ENCODE assay signal across 17 cellular contexts in genomic region chr4:187171731-187172339, GRCh38.
A peak's percentile ranks its signal among the peaks of the same experiment; 100 is the strongest.
DNase-seq lines count a peak whose midpoint lies in the region; ATAC-seq and TF ChIP-seq lines count a peak whose summit lies in the region.
"Had no signal": no experiment of that assay in that cellular context is flagged by ENCODE, and none has a peak within 500 bp of the region (broad histone marks: within the 10 kb centered on the region; RNA-seq: fewer than 3 reads in every experiment).

No MANE protein-coding gene starts in this region.

- no peaks in the 10 kb centered on the region for H3K27me3 ChIP-seq in HCT116 (ENCODE audit: insufficient read depth, low read length)
- H3K27me3 ChIP-seq in mesendoderm (ENCODE audit: insufficient read depth, low read length, poor library complexity), result no peaks in the 10 kb centered on the region

- no peak overlapping the region for H2BK120ac ChIP-seq in mesendoderm (ENCODE audit: low read depth, low read length)

- intact Hi-C loops in HCT116 (cut with micrococcal nuclease), result no loop called here
- intact Hi-C loops in lower leg skin (cut with DNase I; ENCODE audit: low total_unique reads), result no loop called here

- RAD21 ChIA-PET in HCT116 (lab: Charles Lee; ENCODE audit: low non-redundant PET in 1 of 2, low total read pairs in 2 of 2, uncharacterized antibody in 2 of 2, unreplicated experiment in 2 of 2), result no interaction called here

- CTCF ChIA-PET in HCT116 (lab: Charles Lee), result no interaction called here

- peak overlapping the region; percentile 48 for H3K4me2 ChIP-seq in HCT116 (ENCODE audit: low read length)
- no peak overlapping the region for H3K4me2 ChIP-seq in mesendoderm (ENCODE audit: low read length)

- H3K18ac ChIP-seq in mesendoderm (ENCODE audit: low read length), result no peak overlapping the region

- no peak overlapping the region for H2BK15ac ChIP-seq in mesendoderm (replicated peaks; ENCODE audit: low read depth)

- no peak overlapping the region for H4K8ac ChIP-seq in mesendoderm (ENCODE audit: low read depth, low read length)

- no peaks in the 10 kb centered on the region for H3K79me2 ChIP-seq in HCT116 (ENCODE audit: insufficient read depth, low read length)
- H3K79me2 ChIP-seq in mesendoderm (ENCODE audit: control insufficient read depth, insufficient read depth, low read length), result no peaks in the 10 kb centered on the region
- H3K79me2 ChIP-seq: parathyroid adenoma had no signal

- no peak for TF ChIP-seq CTCF in AG09309 (IDR thresholded peaks at IDR 0.05; ENCODE audit: control insufficient read depth, insufficient read depth, low read depth, low read length, missing control alignments)
- no peak for TF ChIP-seq CTCF in HCT116 (IDR thresholded peaks at IDR 0.05 in 2 of 3, conservative IDR thresholded peaks at IDR 0.05 in 1 of 3; ENCODE audit: borderline replicate concordance in 1 of 3, insufficient read depth in 1 of 3, low read depth in 2 of 3, low read length in 2 of 3)
- TF ChIP-seq CTCF in cardiac fibroblast (IDR thresholded peaks at IDR 0.05; ENCODE audit: low read depth, low read length), result no peak
- TF ChIP-seq CTCF in lower leg skin (IDR thresholded peaks at IDR 0.05), result no peak

- BruUV-seq in HCT116 (replicated peaks; lab: Mats Ljungman, UMichigan), result no TSS peak

- ATAC-seq in HCT116 (no peak), GM18858 (IDR thresholded peaks at IDR 0.05; ENCODE audit: unreplicated experiment) (no peak)
- ATAC-seq: activated CD8-positive, alpha-beta memory T cell treated with anti-CD3 and anti-CD28 coated beads, Interleukin-2, amount 10 ng/mL, durations not matched to agents 7 days and 5 days; naive thymus-derived CD4-positive, alpha-beta T cell had no signal

- H3K27ac ChIP-seq in HCT116 (ENCODE audit: low read depth, low read length) (no peak overlapping the region), mesendoderm (ENCODE audit: low read depth, low read length) (no peak overlapping the region)
- H3K27ac ChIP-seq: parathyroid adenoma had no signal

- no peaks in the 10 kb centered on the region for H4K20me1 ChIP-seq in HCT116 (ENCODE audit: insufficient read depth)

- POLR2A ChIA-PET in HCT116 (lab: Charles Lee), result no interaction called here

- H3K56ac ChIP-seq in mesendoderm (ENCODE audit: low read length), result no peak overlapping the region

- TF ChIP-seq RAD21 in HCT116 (IDR thresholded peaks at IDR 0.05; ENCODE audit: low read depth), result no peak

- WGBS in mesendoderm (ENCODE audit: extremely low coverage, insufficient coverage, low lambda C conversion rate), result no CpG with 5 or more reads among the region's 11 CpGs
- 48 to 49% methylated on average over 11 of the region's 11 CpGs for WGBS in lower leg skin, 2 donors

- no peak overlapping the region for H4K5ac ChIP-seq in mesendoderm (ENCODE audit: low read length)

- no peak overlapping the region for H2AK5ac ChIP-seq in mesendoderm (ENCODE audit: low read length)

- no peaks in the 10 kb centered on the region for H3K79me1 ChIP-seq in mesendoderm (ENCODE audit: low read length)

- H3K36me3 ChIP-seq in HCT116 (ENCODE audit: control insufficient read depth in 1 of 2, insufficient read depth in 2 of 2, low read length in 2 of 2) (no peaks in the 10 kb centered on the region), mesendoderm (ENCODE audit: control insufficient read depth, insufficient read depth, low read length) (no peaks in the 10 kb centered on the region)

- H3K4me3 ChIP-seq in AG09309 (ENCODE audit: control insufficient read depth, low read depth, low read length) (peak overlapping the region; percentile 16; the same call in 1 of the 2 replicates), HCT116 (replicated peaks in 1 of 2; ENCODE audit: low read depth in 1 of 2, low read length in 2 of 2) (peak overlapping the region in 1 of 2 experiments; percentile 10; a peak in 1 of 4 replicates), cardiac fibroblast (replicated peaks in 1 of 2; ENCODE audit: low read depth in 2 of 2, low read length in 2 of 2) (no peak overlapping the region), mesendoderm (ENCODE audit: low read length) (no peak overlapping the region), lower leg skin (ENCODE audit: low read depth, poor library complexity, severe bottlenecking) (no peak overlapping the region)
- H3K4me3 ChIP-seq: lung had no signal

- peak overlapping the region; percentile 54 for H2AFZ ChIP-seq in HCT116 (ENCODE audit: low read depth, low read length, poor library complexity, severe bottlenecking)
- H2AFZ ChIP-seq: parathyroid adenoma had no signal

- no peak overlapping the region for H3K4ac ChIP-seq in mesendoderm (ENCODE audit: low read depth, low read length)

- H3K9me2 ChIP-seq in HCT116 (ENCODE audit: insufficient read depth), result no peaks in the 10 kb centered on the region

- no peak overlapping the region for H2BK5ac ChIP-seq in mesendoderm (ENCODE audit: low read length)

- peaks cover 0 to 9% of the 10 kb centered on the region in 2 experiments; a peak in 3 of 4 replicates for H3K4me1 ChIP-seq in HCT116 (ENCODE audit: control insufficient read depth in 1 of 2, insufficient read depth in 2 of 2, low read length in 2 of 2)
- no peaks in the 10 kb centered on the region for H3K4me1 ChIP-seq in mesendoderm (ENCODE audit: control insufficient read depth, low read depth, low read length)
- H3K4me1 ChIP-seq: parathyroid adenoma had no signal

- DNase-seq in AG09309 (ENCODE audit: low read depth) (peak; percentile 86), HCT116 (ENCODE audit: low read depth, low spot score) (no peak), cardiac fibroblast (ENCODE audit: low read depth in 2 of 2) (peak; percentile 1 to 18), kidney tubule cell (ENCODE audit: low spot score) (peak; percentile 52), NCI-H510A (lab: John Stamatoyannopoulos, UW) (no peak), mesendoderm (no peak), lower leg skin (ENCODE audit: low spot score in 2 of 2) (no peak)
- DNase-seq: activated CD8-positive, alpha-beta memory T cell treated with anti-CD3 and anti-CD28 coated beads, Interleukin-2, amount 10 ng/mL, durations not matched to agents 7 days and 5 days; Karpas-422; naive thymus-derived CD4-positive, alpha-beta T cell; NCI-H1092 treated with DMSO at 0.1 percent for 48 hours; NCI-H2171; NCI-H774; stimulated activated CD4-positive, alpha-beta T cell treated with anti-CD3 and anti-CD28 coated beads, Interleukin-2, amount 100 ng/mL, for 48 hours had no signal

- no peak overlapping the region for H3K23ac ChIP-seq in mesendoderm (ENCODE audit: low read length)

- H3K9ac ChIP-seq in HCT116 (ENCODE audit: low read length) (no peak overlapping the region), mesendoderm (ENCODE audit: low read length) (no peak overlapping the region)
- H3K9ac ChIP-seq: parathyroid adenoma had no signal

- H3K9me3 ChIP-seq in HCT116 (ENCODE audit: control insufficient read depth in 1 of 2, insufficient read depth in 1 of 2, low read depth in 1 of 2, low read length in 2 of 2), result no peaks in the 10 kb centered on the region

- TF ChIP-seq POLR2A in HCT116 (IDR thresholded peaks at IDR 0.05; ENCODE audit: borderline replicate concordance, extremely low read depth, insufficient read depth, insufficient read length), result no peak
- TF ChIP-seq POLR2A in lower leg skin (IDR thresholded peaks at IDR 0.05), result no peak

TF ChIP-seq in HCT116, 20 proteins besides CTCF, POLR2A, EP300 and RAD21:
- TF ChIP-seq ZFX (IDR thresholded peaks at IDR 0.05), result no peak

Comparison
In these comparisons a context has a peak if more than half of its experiments do, and no peak if none do; other contexts are left out.
1. DNase-seq: peak in AG09309 (single experiment), cardiac fibroblast (2 of 2) and kidney tubule cell (single experiment); none in HCT116 (single experiment), NCI-H510A (single experiment), mesendoderm (single experiment) and lower leg skin (0 of 2).